Comparison of ENCODE assay signal across 1 cellular context in the genomic region with DNA sequence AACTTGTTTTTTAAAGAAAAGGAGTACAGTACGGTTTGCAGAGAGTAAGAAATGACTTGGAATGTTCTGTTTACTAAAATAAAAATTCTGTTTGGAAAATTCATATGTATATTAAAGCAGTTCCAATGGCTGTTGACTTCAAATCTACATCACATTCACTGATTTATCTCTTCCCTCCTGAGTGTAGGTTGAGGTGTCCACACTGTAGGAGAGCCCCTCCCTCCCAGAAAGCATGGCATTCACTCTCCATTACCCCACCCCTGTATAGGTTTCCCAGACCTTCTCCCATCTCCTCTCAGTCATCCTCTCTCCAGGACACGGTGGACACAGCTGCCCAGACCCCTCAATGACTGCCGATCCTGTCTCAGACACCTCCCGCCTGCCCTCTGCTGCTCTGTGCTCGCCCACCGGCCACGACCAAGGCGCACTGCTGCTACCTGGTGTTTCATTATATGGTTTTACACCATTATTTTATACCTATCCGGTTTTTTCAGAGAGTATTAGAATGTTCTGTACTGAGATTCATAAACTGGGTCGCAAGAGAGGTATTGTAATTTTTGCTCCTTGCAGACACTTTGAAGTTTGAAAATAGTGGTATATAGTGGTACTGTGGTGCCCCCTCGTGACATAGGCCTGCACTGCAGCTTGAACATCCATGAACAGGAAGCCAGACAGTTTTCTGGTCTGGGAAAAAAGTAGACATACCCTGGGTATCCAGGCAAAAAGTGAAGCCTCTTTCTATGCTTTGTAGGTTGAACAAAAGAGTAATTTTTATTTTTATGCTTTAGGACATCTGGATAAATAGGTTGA.
A peak's percentile ranks its signal among the peaks of the same experiment; 100 is the strongest.
TF ChIP-seq lines count a peak whose summit lies in the region.

No MANE protein-coding gene starts in this region.

TF ChIP-seq in K562, 482 proteins besides CTCF, POLR2A, EP300 and RAD21 (continued from another document):
- TF ChIP-seq TFE3 (CRISPR knock-in tag; IDR thresholded peaks at IDR 0.05): peak; percentile 19
- peak; percentile 49; the same call in 1 of the 2 replicates for TF ChIP-seq STAG1 (CRISPR knock-in tag; IDR thresholded peaks at IDR 0.05; ENCODE audit: borderline replicate concordance)
- TF ChIP-seq HDAC8 (tag; IDR thresholded peaks at IDR 0.05): no peak
- TF ChIP-seq, protein P1, sequence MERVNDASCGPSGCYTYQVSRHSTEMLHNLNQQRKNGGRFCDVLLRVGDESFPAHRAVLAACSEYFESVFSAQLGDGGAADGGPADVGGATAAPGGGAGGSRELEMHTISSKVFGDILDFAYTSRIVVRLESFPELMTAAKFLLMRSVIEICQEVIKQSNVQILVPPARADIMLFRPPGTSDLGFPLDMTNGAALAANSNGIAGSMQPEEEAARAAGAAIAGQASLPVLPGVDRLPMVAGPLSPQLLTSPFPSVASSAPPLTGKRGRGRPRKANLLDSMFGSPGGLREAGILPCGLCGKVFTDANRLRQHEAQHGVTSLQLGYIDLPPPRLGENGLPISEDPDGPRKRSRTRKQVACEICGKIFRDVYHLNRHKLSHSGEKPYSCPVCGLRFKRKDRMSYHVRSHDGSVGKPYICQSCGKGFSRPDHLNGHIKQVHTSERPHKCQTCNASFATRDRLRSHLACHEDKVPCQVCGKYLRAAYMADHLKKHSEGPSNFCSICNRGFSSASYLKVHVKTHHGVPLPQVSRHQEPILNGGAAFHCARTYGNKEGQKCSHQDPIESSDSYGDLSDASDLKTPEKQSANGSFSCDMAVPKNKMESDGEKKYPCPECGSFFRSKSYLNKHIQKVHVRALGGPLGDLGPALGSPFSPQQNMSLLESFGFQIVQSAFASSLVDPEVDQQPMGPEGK (CRISPR knock-in tag; IDR thresholded peaks at IDR 0.05; ENCODE audit: borderline replicate concordance): no peak
- 0 out of 2 replicates have a peak, but pooled peaks have one; percentile 16 for TF ChIP-seq KLF16 (IDR thresholded peaks at IDR 0.05)
